ENCODE assay signal across 19 cellular contexts in genomic region chr22:31719850-31720471, GRCh38. TPM values are rescaled to one million over a fixed set of nuclear protein-coding genes. Genes with fewer than 3 reads are reported as not detected.
DNase-seq lines count a peak whose midpoint lies in the region; ATAC-seq, FAIRE-seq and TF ChIP-seq lines count a peak whose summit lies in the region.
"Had no signal": no experiment of that assay in that cellular context is flagged by ENCODE, and none has a peak within 500 bp of the region (broad histone marks: within the 10 kb centered on the region; RNA-seq: fewer than 3 reads in every experiment).

No MANE protein-coding gene starts in this region.

- in situ Hi-C loops in IMR-90 (cut with MboI; ENCODE audit: low sequenced_read_pairs): no loop called here

- H3K4ac ChIP-seq in IMR-90 (ENCODE audit: low read depth, low read length): no peak overlapping the region

- BruUV-seq in IMR-90 (replicated peaks; lab: Mats Ljungman, UMichigan): no TSS peak

- no peak overlapping the region for H3K18ac ChIP-seq in IMR-90 (ENCODE audit: low read depth, low read length)

- FAIRE-seq in A549 (lab: Jason Lieb, UNC): no peak
- FAIRE-seq: D721Med, G401.6, GM12891, GM19239, H54 had no signal

- H2AFZ ChIP-seq in IMR-90 (replicated peaks; ENCODE audit: low read length, poor library complexity): no peak overlapping the region
- H2AFZ ChIP-seq: GM23248 had no signal

- peaks cover 33% of the 10 kb centered on the region for H3K36me3 ChIP-seq in IMR-90 (ENCODE audit: control insufficient read depth, insufficient read depth, low read length)
- H3K36me3 ChIP-seq in mucosa of descending colon (ENCODE audit: low read depth): peaks cover 4% of the 10 kb centered on the region
- H3K36me3 ChIP-seq in esophagus muscularis mucosa: peaks cover 30 to 87% (median 71%) of the 10 kb centered on the region in 4 donors

- 85% methylated on average over 7 of the region's 7 CpGs for WGBS in A549 (ENCODE audit: missing lambda C conversion rate)
- WGBS in IMR-90 (ENCODE audit: extremely low coverage in 2 of 2, insufficient read length in 1 of 2), 2 experiments: no CpG with 5 or more reads among the region's 7 CpGs
- 96% methylated on average over 7 of the region's 7 CpGs for WGBS in esophagus muscularis mucosa

- intact Hi-C loops in IMR-90 (cut with micrococcal nuclease): loop anchor here (5.0 kb wide), 1 partner anchor 38 kb away; no protein-coding TSS in a partner anchor
- intact Hi-C loops in mucosa of descending colon (cut with DNase I, micrococcal nuclease): no loop called here
- intact Hi-C loops in activated CD8-positive, alpha-beta T cell treated with anti-CD3 and anti-CD28 coated beads for 36 hours (cut with micrococcal nuclease): no loop called here
- intact Hi-C loops in esophagus muscularis mucosa (cut with DNase I): no loop called here

- DNase-seq in A549 (ENCODE audit: low read depth in 1 of 2, low spot score in 1 of 2): no peak
- no peak for DNase-seq in IMR-90
- peak; percentile 36 for DNase-seq in epithelial cell of esophagus (ENCODE audit: low read depth)
- no peak for DNase-seq in mucosa of descending colon
- no peak for DNase-seq in activated CD8-positive, alpha-beta T cell treated with anti-CD3 and anti-CD28 coated beads for 36 hours
- DNase-seq in esophagus muscularis mucosa (ENCODE audit: extremely low spot score): no peak
- DNase-seq: ACHN; AML-193; Caco-2; CD4-positive, alpha-beta T cell; GM23248; HCEC 1CT had no signal

- no peak overlapping the region for H3K14ac ChIP-seq in IMR-90 (replicated peaks; ENCODE audit: low read depth, low read length)

- no peak for ATAC-seq in A549
- ATAC-seq in IMR-90 (ENCODE audit: low read depth): no peak
- ATAC-seq in mucosa of descending colon: peak; percentile 67
- no peak for ATAC-seq in activated CD8-positive, alpha-beta T cell treated with anti-CD3 and anti-CD28 coated beads for 36 hours
- ATAC-seq in HG02763 (IDR thresholded peaks at IDR 0.05; ENCODE audit: unreplicated experiment): no peak

- no peak overlapping the region for H2BK20ac ChIP-seq in IMR-90 (ENCODE audit: low read depth, low read length)

- no peaks in the 10 kb centered on the region for H3K9me3 ChIP-seq in A549
- H3K9me3 ChIP-seq in IMR-90 (ENCODE audit: control insufficient read depth, insufficient read depth, low read length): no peaks in the 10 kb centered on the region
- H3K9me3 ChIP-seq in mucosa of descending colon: no peaks in the 10 kb centered on the region
- no peaks in the 10 kb centered on the region for H3K9me3 ChIP-seq in esophagus muscularis mucosa
- H3K9me3 ChIP-seq: Caco-2 had no signal

- no peak overlapping the region for H2BK120ac ChIP-seq in IMR-90 (ENCODE audit: low read depth, low read length)

- H2BK15ac ChIP-seq in IMR-90 (ENCODE audit: low read depth, low read length): no peak overlapping the region

- H2AK9ac ChIP-seq in IMR-90 (replicated peaks; ENCODE audit: low read depth, low read length, poor library complexity): no peak overlapping the region

- H3K4me2 ChIP-seq in A549 (no peak overlapping the region), IMR-90 (ENCODE audit: low read depth, low read length) (no peak overlapping the region)

- peaks cover 46% of the 10 kb centered on the region for H3K36me3 Mint-ChIP-seq in activated CD8-positive, alpha-beta T cell treated with anti-CD3 and anti-CD28 coated beads for 36 hours (ENCODE audit: low read depth)

- dilution Hi-C loops in IMR-90 (cut with HindIII; ENCODE audit: low sequenced_read_pairs, unreplicated experiment): no loop called here

- TF ChIP-seq CTCF in A549 (IDR thresholded peaks at IDR 0.05): no peak
- TF ChIP-seq CTCF in IMR-90 (conservative IDR thresholded peaks at IDR 0.05; ENCODE audit: low read depth, low read length): no peak
- no peak for TF ChIP-seq CTCF in epithelial cell of esophagus (IDR thresholded peaks at IDR 0.05; ENCODE audit: insufficient read depth, low read depth, low read length, missing control alignments)
- no peak for TF ChIP-seq CTCF in mucosa of descending colon (IDR thresholded peaks at IDR 0.05)
- no peak for TF ChIP-seq CTCF in activated CD8-positive, alpha-beta T cell treated with anti-CD3 and anti-CD28 coated beads for 36 hours (IDR thresholded peaks at IDR 0.05)
- no peak for TF ChIP-seq CTCF in esophagus muscularis mucosa (IDR thresholded peaks at IDR 0.05)

- no peak overlapping the region for H2BK5ac ChIP-seq in IMR-90 (ENCODE audit: low read depth, low read length, poor library complexity, severe bottlenecking)

- H3K4me3 ChIP-seq in A549 (no peak overlapping the region), IMR-90 (ENCODE audit: insufficient read depth, low read depth, low read length) (no peak overlapping the region), epithelial cell of esophagus (ENCODE audit: low read length) (no peak overlapping the region), mucosa of descending colon (no peak overlapping the region), esophagus muscularis mucosa (no peak overlapping the region)
- H3K4me3 ChIP-seq: GM23248 had no signal

- H3K56ac ChIP-seq in IMR-90 (ENCODE audit: extremely low read depth, insufficient read depth, low read length): no peak overlapping the region

- H3K23ac ChIP-seq in IMR-90 (ENCODE audit: low read depth, low read length): no peak overlapping the region

- no peaks in the 10 kb centered on the region for H3K4me1 Mint-ChIP-seq in activated CD8-positive, alpha-beta T cell treated with anti-CD3 and anti-CD28 coated beads for 36 hours (ENCODE audit: low read depth)

- no peak for TF ChIP-seq RAD21 in A549 (conservative IDR thresholded peaks at IDR 0.05 in 1 of 2, IDR thresholded peaks at IDR 0.05 in 1 of 2)
- no peak for TF ChIP-seq RAD21 in IMR-90 (IDR thresholded peaks at IDR 0.05; ENCODE audit: low read length)

- no peak overlapping the region for H2AK5ac ChIP-seq in IMR-90 (ENCODE audit: low read depth, low read length)

- no peak overlapping the region for H3K27ac Mint-ChIP-seq in activated CD8-positive, alpha-beta T cell treated with anti-CD3 and anti-CD28 coated beads for 36 hours
- H3K27ac Mint-ChIP-seq: CD4-positive, alpha-beta T cell had no signal

- H3K27ac ChIP-seq in A549: no peak overlapping the region
- no peak overlapping the region for H3K27ac ChIP-seq in IMR-90 (ENCODE audit: insufficient read depth, low read length)
- no peak overlapping the region for H3K27ac ChIP-seq in esophagus muscularis mucosa (replicated peaks in 1 of 4)
- H3K27ac ChIP-seq: C4-2B, GM23248 had no signal

- no peak overlapping the region for H4K8ac ChIP-seq in IMR-90 (ENCODE audit: low read depth in 2 of 2, low read length in 2 of 2)

- no peak overlapping the region for H4K5ac ChIP-seq in IMR-90 (ENCODE audit: low read depth, low read length)

- no peak overlapping the region for H4K91ac ChIP-seq in IMR-90 (ENCODE audit: insufficient read depth, low read depth, low read length)

- no peak overlapping the region for H3K4me3 Mint-ChIP-seq in activated CD8-positive, alpha-beta T cell treated with anti-CD3 and anti-CD28 coated beads for 36 hours
- H3K4me3 Mint-ChIP-seq: CD4-positive, alpha-beta T cell had no signal

- no peaks in the 10 kb centered on the region for H3K9me3 Mint-ChIP-seq in activated CD8-positive, alpha-beta T cell treated with anti-CD3 and anti-CD28 coated beads for 36 hours
- H3K9me3 Mint-ChIP-seq: CD4-positive, alpha-beta T cell had no signal

- TF ChIP-seq EP300 in A549 (IDR thresholded peaks at IDR 0.05) (no peak), esophagus muscularis mucosa (IDR thresholded peaks at IDR 0.05) (no peak)

- H3K9ac ChIP-seq in IMR-90 (ENCODE audit: low read depth, low read length): no peak overlapping the region
- H3K9ac ChIP-seq: GM23248 had no signal

- no peaks in the 10 kb centered on the region for H3K27me3 Mint-ChIP-seq in activated CD8-positive, alpha-beta T cell treated with anti-CD3 and anti-CD28 coated beads for 36 hours
- H3K27me3 Mint-ChIP-seq: CD4-positive, alpha-beta T cell had no signal

- no peaks in the 10 kb centered on the region; the same call in 1 of the 2 replicates for H4K20me1 ChIP-seq in IMR-90 (ENCODE audit: insufficient read depth, low read length)

- peaks cover 16 to 26% of the 10 kb centered on the region in 2 experiments for H3K79me1 ChIP-seq in IMR-90 (ENCODE audit: low read depth in 1 of 2, low read length in 2 of 2)

- H3K27me3 ChIP-seq in IMR-90 (ENCODE audit: control insufficient read depth, insufficient read depth, low read length) (no peaks in the 10 kb centered on the region), esophagus muscularis mucosa (no peaks in the 10 kb centered on the region)

- H3K4me1 ChIP-seq in A549 (no peaks in the 10 kb centered on the region), IMR-90 (ENCODE audit: control insufficient read depth, insufficient read depth, low read length) (no peaks in the 10 kb centered on the region), mucosa of descending colon (ENCODE audit: low read depth) (no peaks in the 10 kb centered on the region), esophagus muscularis mucosa (no peaks in the 10 kb centered on the region)
- H3K4me1 ChIP-seq: Caco-2 had no signal

- CTCF ChIA-PET in A549 (lab: Yijun Ruan, JAX): interaction anchor here (0.8 to 1.3 kb wide), 2 partner anchors 231 to 250 kb away, joined by 3 read pairs; no protein-coding TSS in a partner anchor
- CTCF ChIA-PET in IMR-90 (lab: Yijun Ruan, JAX): interaction anchor here (0.6 kb wide), 1 partner anchor 17 kb away, joined by 3 read pairs; no protein-coding TSS in a partner anchor
- CTCF ChIA-PET in activated CD8-positive, alpha-beta T cell treated with anti-CD3 and anti-CD28 coated beads for 36 hours (lab: Charles Lee): no interaction called here

- POLR2A ChIA-PET in A549 (lab: Yijun Ruan, JAX): no interaction called here
- POLR2A ChIA-PET in IMR-90 (lab: Charles Lee; ENCODE audit: unreplicated experiment): no interaction called here
- POLR2A ChIA-PET in activated CD8-positive, alpha-beta T cell treated with anti-CD3 and anti-CD28 coated beads for 36 hours (lab: Charles Lee): no interaction called here

- 0 out of 2 replicates have a peak, but pooled peaks cover 4% of the 10 kb centered on the region for H3K9me1 ChIP-seq in IMR-90 (ENCODE audit: insufficient read depth, low read length)

- TF ChIP-seq POLR2A in A549 (IDR thresholded peaks at IDR 0.05; ENCODE audit: low read length) (no peak), IMR-90 (IDR thresholded peaks at IDR 0.05; ENCODE audit: low read depth, low read length) (no peak), esophagus muscularis mucosa (IDR thresholded peaks at IDR 0.05; ENCODE audit: low read depth) (no peak)

RNA-seq across cellular contexts. Expression of gene PRR14L, which starts 30.0 kb away (rescaled TPM):
- polyA plus RNA-seq in A549 (2011; rRNA removed): 15.7 and 16.3 TPM in 2 replicates
- polyA plus RNA-seq in A549 (2012; cell fraction: cytosol; rRNA removed): 2.5 and 3.7 TPM in 2 replicates
- polyA plus RNA-seq in A549 (2012; cell fraction: nucleus; rRNA removed): 4.2 and 6.9 TPM in 2 replicates
- 5.6 to 6.0 TPM (median 5.9 TPM) in 3 replicates for polyA plus RNA-seq in A549 (2017; fragmentation: RNase III; extraction: RNeasy Plus Mini Kit Qiagen cat#74134 plus additional on column Dnase treatment)
- 57.4 and 58.2 TPM in 2 replicates for polyA minus RNA-seq in A549 (2011; rRNA and poly(A)+ RNA removed)
- 19.7 and 20.6 TPM in 2 replicates for total RNA-seq in IMR-90 (2012; rRNA removed)
- polyA plus RNA-seq in IMR-90 (2012; rRNA removed): 9.0 and 9.8 TPM in 2 replicates
- 3.6 and 4.2 TPM in 2 replicates for polyA plus RNA-seq in IMR-90 (2012; cell fraction: cytosol; rRNA removed)
- polyA plus RNA-seq in IMR-90 (2012; cell fraction: nucleus; rRNA removed; ENCODE audit: low replicate concordance): 8.0 and 15.2 TPM in 2 replicates
- 10 to 100 TPM; 61.7 to 64.6 (median 63.5) TPM for total RNA-seq in mucosa of descending colon
- total RNA-seq in activated CD8-positive, alpha-beta T cell treated with anti-CD3 and anti-CD28 coated beads for 36 hours: 10 to 100 TPM; 40.2 to 45.1 TPM
- total RNA-seq in esophagus muscularis mucosa: 10 to 100 TPM; 14.6 to 21.6 (median 18.5) TPM

RNA-seq across cellular contexts. Expression of gene DEPDC5, which starts 33.9 kb away (rescaled TPM):
- polyA plus RNA-seq in A549 (2011; rRNA removed): 6.1 and 10.1 TPM in 2 replicates
- 4.4 and 5.2 TPM in 2 replicates for polyA plus RNA-seq in A549 (2012; cell fraction: cytosol; rRNA removed)
- polyA plus RNA-seq in A549 (2012; cell fraction: nucleus; rRNA removed): 13.0 and 13.1 TPM in 2 replicates
- 4.0 to 4.4 TPM (median 4.2 TPM) in 3 replicates for polyA plus RNA-seq in A549 (2017; fragmentation: RNase III; extraction: RNeasy Plus Mini Kit Qiagen cat#74134 plus additional on column Dnase treatment)
- 13.9 and 18.3 TPM in 2 replicates for polyA minus RNA-seq in A549 (2011; rRNA and poly(A)+ RNA removed)
- total RNA-seq in IMR-90 (2012; rRNA removed): 12.9 and 14.2 TPM in 2 replicates
- 6.6 and 6.9 TPM in 2 replicates for polyA plus RNA-seq in IMR-90 (2012; rRNA removed)
- polyA plus RNA-seq in IMR-90 (2012; cell fraction: cytosol; rRNA removed): 4.1 and 5.8 TPM in 2 replicates
- 22.2 and 22.3 TPM in 2 replicates for polyA plus RNA-seq in IMR-90 (2012; cell fraction: nucleus; rRNA removed; ENCODE audit: low replicate concordance)
- 10 to 100 TPM; 48.7 to 53.1 (median 49.5) TPM for total RNA-seq in mucosa of descending colon
- 10 to 100 TPM; 31.6 to 36.4 TPM for total RNA-seq in activated CD8-positive, alpha-beta T cell treated with anti-CD3 and anti-CD28 coated beads for 36 hours
- 10 to 100 TPM in 3 of 4 donors, 1 to 10 TPM in 1; 7.3 to 15.8 (median 12.6) TPM for total RNA-seq in esophagus muscularis mucosa

RNA-seq across cellular contexts. Expression of gene PISD, which starts 57.9 kb away (rescaled TPM):
- polyA plus RNA-seq in A549 (2011; rRNA removed): 11.0 and 13.1 TPM in 2 replicates
- polyA plus RNA-seq in A549 (2012; cell fraction: cytosol; rRNA removed): 18.0 and 22.9 TPM in 2 replicates
- 80.2 and 100 TPM in 2 replicates for polyA plus RNA-seq in A549 (2012; cell fraction: nucleus; rRNA removed)
- 16.6 to 17.4 TPM (median 17.3 TPM) in 3 replicates for polyA plus RNA-seq in A549 (2017; fragmentation: RNase III; extraction: RNeasy Plus Mini Kit Qiagen cat#74134 plus additional on column Dnase treatment)
- polyA minus RNA-seq in A549 (2011; rRNA and poly(A)+ RNA removed): 12.6 and 16.4 TPM in 2 replicates
- total RNA-seq in IMR-90 (2012; rRNA removed): 29.2 and 34.1 TPM in 2 replicates
- polyA plus RNA-seq in IMR-90 (2012; rRNA removed): 48.8 and 52.2 TPM in 2 replicates
- 56.6 and 58.1 TPM in 2 replicates for polyA plus RNA-seq in IMR-90 (2012; cell fraction: cytosol; rRNA removed)
- 159 and 173 TPM in 2 replicates for polyA plus RNA-seq in IMR-90 (2012; cell fraction: nucleus; rRNA removed; ENCODE audit: low replicate concordance)
- total RNA-seq in mucosa of descending colon: 10 to 100 TPM; 31.6 to 42.9 (median 38.0) TPM
- 10 to 100 TPM; 33.9 to 35.9 TPM for total RNA-seq in activated CD8-positive, alpha-beta T cell treated with anti-CD3 and anti-CD28 coated beads for 36 hours
- 10 to 100 TPM; 14.1 to 40.1 (median 26.2) TPM for total RNA-seq in esophagus muscularis mucosa
